ENCODE assay signal across 8 cellular contexts in genomic region chr21:29075706-29076447, GRCh38. TPM values are rescaled to one million over a fixed set of nuclear protein-coding genes. Genes with fewer than 3 reads are reported as not detected.
DNase-seq lines count a peak whose midpoint lies in the region; ATAC-seq and TF ChIP-seq lines count a peak whose summit lies in the region.

No MANE protein-coding gene starts in this region.

- H4K20me1 ChIP-seq in GM23338 (replicated peaks; ENCODE audit: insufficient read depth) = peaks cover 17% of the 10 kb centered on the region

- H3K9me2 ChIP-seq in GM23338 (ENCODE audit: insufficient read depth) = 0 out of 2 replicates have a peak, but pooled peaks cover 13% of the 10 kb centered on the region

- H3K36me3 Mint-ChIP-seq in GM23338 (ENCODE audit: low read depth) = peaks cover 9% of the 10 kb centered on the region

- H3K36me3 ChIP-seq in ACC112 (ENCODE audit: insufficient read depth, low read length) = no peaks in the 10 kb centered on the region
- no peaks in the 10 kb centered on the region for H3K36me3 ChIP-seq in GM23338 (ENCODE audit: insufficient read depth)
- H3K36me3 ChIP-seq in effector memory CD4-positive, alpha-beta T cell (ENCODE audit: control insufficient read depth, insufficient read depth, low read length) = no peaks in the 10 kb centered on the region

- H3K9me3 Mint-ChIP-seq in GM23338 = no peaks in the 10 kb centered on the region; the same call in 2 of the 3 replicates

- TF ChIP-seq CTCF in GM23338 (conservative IDR thresholded peaks at IDR 0.05; ENCODE audit: low read depth in 2 of 2) (no peak), VCaP (conservative IDR thresholded peaks at IDR 0.05) (no peak)

- H3K79me2 ChIP-seq in ACC112 (ENCODE audit: control insufficient read depth, insufficient read depth, low read length, unreplicated experiment) = peaks cover 32% of the 10 kb centered on the region
- peaks cover 26% of the 10 kb centered on the region for H3K79me2 ChIP-seq in GM23338 (replicated peaks; ENCODE audit: insufficient read depth)

- H2AFZ ChIP-seq in ACC112 (ENCODE audit: low read length, unreplicated experiment) (peak overlapping the region; percentile 5), GM23338 (0 out of 2 replicates have a peak overlapping the region, but pooled peaks have one; percentile 40)

- H3K4me3 Mint-ChIP-seq in GM23338 = no peak overlapping the region

- H3K4me2 ChIP-seq in GM23338 = no peak overlapping the region

- H3K4me1 Mint-ChIP-seq in GM23338 = peaks cover 16% of the 10 kb centered on the region

- no peak overlapping the region for H3K4me3 ChIP-seq in ACC112 (ENCODE audit: low read depth, low read length)
- H3K4me3 ChIP-seq in GM23338 = no peak overlapping the region
- H3K4me3 ChIP-seq in effector memory CD4-positive, alpha-beta T cell (ENCODE audit: insufficient read depth, low read depth, low read length, poor library complexity, severe bottlenecking) = no peak overlapping the region

- 0 out of 2 replicates have a peak overlapping the region, but pooled peaks have one; percentile 43 for H3K27ac Mint-ChIP-seq in GM23338

- ATAC-seq in GM23338 (no peak), GM18502 (IDR thresholded peaks at IDR 0.05; ENCODE audit: poor library complexity, unreplicated experiment) (no peak), GM21390 (IDR thresholded peaks at IDR 0.05; ENCODE audit: unreplicated experiment) (no peak)
- no peak for ATAC-seq in activated CD4-positive, CD25-positive, alpha-beta regulatory T cell treated with anti-CD3 and anti-CD28 coated beads, Interleukin-2, amount 50 U/mL, for 24 hours

- H3K9me3 ChIP-seq in effector memory CD4-positive, alpha-beta T cell (ENCODE audit: control insufficient read depth, low read length) = no peaks in the 10 kb centered on the region

- H3K27me3 ChIP-seq in ACC112 (ENCODE audit: insufficient read depth, low read length) (no peaks in the 10 kb centered on the region), GM23338 (ENCODE audit: insufficient read depth) (no peaks in the 10 kb centered on the region)
- no peaks in the 10 kb centered on the region for H3K27me3 ChIP-seq in effector memory CD4-positive, alpha-beta T cell (replicated peaks; ENCODE audit: control insufficient read depth, insufficient read depth, low read length, poor library complexity, severe bottlenecking)

- H3K27ac ChIP-seq in ACC112 (ENCODE audit: low read depth, low read length) = no peak overlapping the region
- peak overlapping the region; percentile 78 for H3K27ac ChIP-seq in GM23338 (ENCODE audit: low read depth)
- peak overlapping the region; percentile 98 for H3K27ac ChIP-seq in VCaP
- H3K27ac ChIP-seq in effector memory CD4-positive, alpha-beta T cell (ENCODE audit: insufficient read depth, low read length, poor library complexity, severe bottlenecking) = no peak overlapping the region

- peaks cover 36% of the 10 kb centered on the region for H3K4me1 ChIP-seq in ACC112 (ENCODE audit: control insufficient read depth, insufficient read depth, low read length, unreplicated experiment)
- peaks cover 15% of the 10 kb centered on the region for H3K4me1 ChIP-seq in GM23338 (ENCODE audit: insufficient read depth)
- H3K4me1 ChIP-seq in effector memory CD4-positive, alpha-beta T cell (ENCODE audit: control insufficient read depth, insufficient read depth, low read length, poor library complexity, severe bottlenecking) = peaks cover 35% of the 10 kb centered on the region

- DNase-seq in GM23338 (ENCODE audit: low spot score) (no peak), kidney tubule cell (ENCODE audit: low spot score) (peak; percentile 95)
- DNase-seq in effector memory CD4-positive, alpha-beta T cell = no peak

- H3K27me3 Mint-ChIP-seq in GM23338 (ENCODE audit: insufficient read depth, low read depth, poor library complexity) = peaks cover 18% of the 10 kb centered on the region

- no peaks in the 10 kb centered on the region; the same call in 1 of the 2 replicates for H3F3A ChIP-seq in GM23338 (replicated peaks; ENCODE audit: low read depth)

TF ChIP-seq in GM23338, 12 proteins besides CTCF, POLR2A, EP300 and RAD21:
- TF ChIP-seq EZH2 (IDR thresholded peaks at IDR 0.05; ENCODE audit: low read depth, unreplicated experiment) (no peak), ZNF331 (CRISPR knock-in tag; IDR thresholded peaks at IDR 0.05; ENCODE audit: low read depth) (no peak), ZNF462 (CRISPR knock-in tag; IDR thresholded peaks at IDR 0.05) (no peak), JUNB (IDR thresholded peaks at IDR 0.05; ENCODE audit: unreplicated experiment) (no peak), EZH2phosphoT487 (IDR thresholded peaks at IDR 0.05; ENCODE audit: unreplicated experiment) (no peak), ETS1 (IDR thresholded peaks at IDR 0.05) (no peak), ZNF114 (CRISPR knock-in tag; IDR thresholded peaks at IDR 0.05) (no peak)
TF ChIP-seq in GM23338: peak in this region for 0.

RNA-seq across cellular contexts. Expression of gene CCT8, which starts 2.4 kb away (rescaled TPM):
- total RNA-seq in GM23338 (2014; rRNA removed; shearing (Covaris generic)) = 292 and 329 TPM in 2 replicates
- 270 and 304 TPM in 2 replicates for polyA plus RNA-seq in GM23338 (2016; fragmentation: Nextera tagmentation; extraction: Ambion mirVana)

RNA-seq across cellular contexts. Expression of gene USP16, which starts 51.4 kb away (rescaled TPM):
- total RNA-seq in GM23338 (2014; rRNA removed; shearing (Covaris generic)) = 19.7 TPM in 2 replicates
- 61.5 and 70.4 TPM in 2 replicates for polyA plus RNA-seq in GM23338 (2016; fragmentation: Nextera tagmentation; extraction: Ambion mirVana)

RNA-seq across cellular contexts. Expression of gene MAP3K7CL, which starts 54.6 kb away (rescaled TPM):
- 1.2 and 3.6 TPM in 2 replicates for total RNA-seq in GM23338 (2014; rRNA removed; shearing (Covaris generic))
- polyA plus RNA-seq in GM23338 (2016; fragmentation: Nextera tagmentation; extraction: Ambion mirVana) = 2.0 and 2.4 TPM in 2 replicates

RNA-seq across cellular contexts. Expression of gene RWDD2B, which starts 56.7 kb away (rescaled TPM):
- total RNA-seq in GM23338 (2014; rRNA removed; shearing (Covaris generic)) = 3.0 and 3.8 TPM in 2 replicates
- 7.5 and 8.1 TPM in 2 replicates for polyA plus RNA-seq in GM23338 (2016; fragmentation: Nextera tagmentation; extraction: Ambion mirVana)

Comparison
In these comparisons a context has a peak if more than half of its experiments do, and no peak if none do; other contexts are left out.
1. H3K27ac ChIP-seq: peak in GM23338 (single experiment) and VCaP (single experiment); none in ACC112 (single experiment) and effector memory CD4-positive, alpha-beta T cell (single experiment).